11 cellular contexts compared by ENCODE assay signal in genomic region chr19:15933761-15934331, GRCh38. TPM values are rescaled to one million over a fixed set of nuclear protein-coding genes. Genes with fewer than 3 reads are reported as not detected.
DNase-seq lines count a peak whose midpoint lies in the region; ATAC-seq and TF ChIP-seq lines count a peak whose summit lies in the region.
"Not testable (repeated sequence)": the region's sequence is repeated elsewhere in the genome, so short reads cannot be mapped to it uniquely, and the experiment has no call there.
"Had no signal": no experiment of that assay in that cellular context is flagged by ENCODE, and none has a peak within 500 bp of the region (broad histone marks: within the 10 kb centered on the region; RNA-seq: fewer than 3 reads in every experiment).

No MANE protein-coding gene starts in this region.

- H3K9me2 ChIP-seq in HCT116 (ENCODE audit: insufficient read depth), result not testable (repeated sequence)

- H3K9me3 Mint-ChIP-seq in activated T-cell treated with anti-CD3 and anti-CD28 coated beads, Interleukin-2, amount 50 U/mL, for 24 hours, result not testable (repeated sequence)

- BruUV-seq in HCT116 (replicated peaks; lab: Mats Ljungman, UMichigan), result TSS peak; percentile 89

- H3K27me3 ChIP-seq in HCT116 (ENCODE audit: insufficient read depth, low read length); ascending aorta: not testable (repeated sequence)

- peak overlapping the region; percentile 72 for H3K9ac ChIP-seq in HCT116 (ENCODE audit: low read length)

- RAD21 ChIA-PET in HCT116 (lab: Charles Lee; ENCODE audit: low non-redundant PET in 1 of 2, low total read pairs in 2 of 2, uncharacterized antibody in 2 of 2, unreplicated experiment in 2 of 2), result not testable (repeated sequence)

- peak overlapping the region; percentile 96 for H3K4me2 ChIP-seq in HCT116 (ENCODE audit: low read length)

- TF ChIP-seq POLR2A in HCT116 (IDR thresholded peaks at IDR 0.05; ENCODE audit: borderline replicate concordance, extremely low read depth, insufficient read depth, insufficient read length), result not testable (repeated sequence)

- peaks cover 21 to 29% of the 10 kb centered on the region in 2 experiments for H3K4me1 ChIP-seq in HCT116 (ENCODE audit: control insufficient read depth in 1 of 2, insufficient read depth in 2 of 2, low read length in 2 of 2)
- not testable (repeated sequence) for H3K4me1 ChIP-seq in ascending aorta

- intact Hi-C loops in HCT116 (cut with micrococcal nuclease); ascending aorta (cut with DNase I): not testable (repeated sequence)

- peak overlapping the region; percentile 83 for H3K27ac Mint-ChIP-seq in activated T-cell treated with anti-CD3 and anti-CD28 coated beads, Interleukin-2, amount 50 U/mL, for 24 hours

- TF ChIP-seq CTCF in HCT116 (IDR thresholded peaks at IDR 0.05 in 2 of 3, conservative IDR thresholded peaks at IDR 0.05 in 1 of 3; ENCODE audit: borderline replicate concordance in 1 of 3, insufficient read depth in 1 of 3, low read depth in 2 of 3, low read length in 2 of 3); ascending aorta (IDR thresholded peaks at IDR 0.05): not testable (repeated sequence)

- CTCF ChIA-PET in HCT116 (lab: Charles Lee), result interaction anchor here (1.4 kb wide), 1 partner anchor 123 kb away, joined by 4 read pairs; no protein-coding TSS in a partner anchor

- peak overlapping the region; percentile 93 for H3K27ac ChIP-seq in HCT116 (ENCODE audit: low read depth, low read length)
- peak overlapping the region; percentile 17 to 69 for H3K27ac ChIP-seq in ascending aorta
- H3K27ac ChIP-seq in epithelial cell of prostate, result peak overlapping the region; percentile 82

- not testable (repeated sequence) for H3K36me3 ChIP-seq in HCT116 (ENCODE audit: control insufficient read depth in 1 of 2, insufficient read depth in 2 of 2, low read length in 2 of 2)
- H3K36me3 ChIP-seq in ascending aorta, result peaks cover 0 to 16% of the 10 kb centered on the region in 2 donors

- DNase-seq in HCT116 (ENCODE audit: low read depth, low spot score); activated T-cell treated with anti-CD3 and anti-CD28 coated beads, Interleukin-2, amount 50 U/mL, for 24 hours; epithelial cell of prostate (ENCODE audit: low read depth, low spot score): not testable (repeated sequence)
- DNase-seq in activated CD4-positive, alpha-beta T cell treated with anti-CD3 and anti-CD28 coated beads for 48 hours, result peak; percentile 52
- DNase-seq in ascending aorta (ENCODE audit: low spot score in 2 of 2), result peak in 1 of 2 donors; percentile 73
- DNase-seq in midbrain (lab: John Stamatoyannopoulos, UW), result peak; percentile 31
- DNase-seq in stimulated activated CD4-positive, alpha-beta T cell treated with anti-CD3 and anti-CD28 coated beads, Interleukin-15, amount 100 ng/mL, for 48 hours (ENCODE audit: low read depth in 2 of 2), result peak; percentile 9 to 23

- H2AFZ ChIP-seq in HCT116 (ENCODE audit: low read depth, low read length, poor library complexity, severe bottlenecking), result not testable (repeated sequence)

- H3K4me3 ChIP-seq in HCT116 (replicated peaks in 1 of 2; ENCODE audit: low read depth in 1 of 2, low read length in 2 of 2), result peak overlapping the region; percentile 52 to 73
- peak overlapping the region; percentile 4 to 7 for H3K4me3 ChIP-seq in ascending aorta

- H4K20me1 ChIP-seq in HCT116 (ENCODE audit: insufficient read depth), result not testable (repeated sequence)

- not testable (repeated sequence) for H3K4me1 Mint-ChIP-seq in activated T-cell treated with anti-CD3 and anti-CD28 coated beads, Interleukin-2, amount 50 U/mL, for 24 hours (ENCODE audit: low read depth)

- not testable (repeated sequence) for H3K79me2 ChIP-seq in HCT116 (ENCODE audit: insufficient read depth, low read length)

- H3K4me3 Mint-ChIP-seq in activated T-cell treated with anti-CD3 and anti-CD28 coated beads, Interleukin-2, amount 50 U/mL, for 24 hours, result not testable (repeated sequence)

- H3K36me3 Mint-ChIP-seq in activated T-cell treated with anti-CD3 and anti-CD28 coated beads, Interleukin-2, amount 50 U/mL, for 24 hours (ENCODE audit: low read depth), result not testable (repeated sequence)

- not testable (repeated sequence) for H3K9me3 ChIP-seq in HCT116 (ENCODE audit: control insufficient read depth in 1 of 2, insufficient read depth in 1 of 2, low read depth in 1 of 2, low read length in 2 of 2); ascending aorta

- not testable (repeated sequence) for TF ChIP-seq RAD21 in HCT116 (IDR thresholded peaks at IDR 0.05; ENCODE audit: low read depth)

- POLR2A ChIA-PET in HCT116 (lab: Charles Lee), result not testable (repeated sequence)

- H3K27me3 Mint-ChIP-seq in activated T-cell treated with anti-CD3 and anti-CD28 coated beads, Interleukin-2, amount 50 U/mL, for 24 hours, result peaks cover 12% of the 10 kb centered on the region

- ATAC-seq in HCT116, result not testable (repeated sequence)

RNA-seq across cellular contexts. Expression of gene CYP4F11, which starts 0.5 kb away (rescaled TPM):
- total RNA-seq in HCT116 (2021; ENCODE audit: unreplicated experiment) (17.9 TPM), ascending aorta (0.75 TPM)
- polyA plus RNA-seq in HCT116 (2012), result 27.0 and 29.9 TPM in 2 replicates
- total RNA-seq: CD4-positive, alpha-beta T cell; RPMI7951 had no signal

RNA-seq across cellular contexts. Expression of gene OR10H4, which starts 15.0 kb away (rescaled TPM):
- total RNA-seq in HCT116 (2021; ENCODE audit: unreplicated experiment), result not detected
- polyA plus RNA-seq in HCT116 (2012), result not detected in 2 replicates
- not detected for total RNA-seq in ascending aorta
- total RNA-seq: CD4-positive, alpha-beta T cell; M059J; OCI-LY7; RPMI7951 had no signal

RNA-seq across cellular contexts. Expression of gene CYP4F2, which starts 36.0 kb away (rescaled TPM):
- 1.1 TPM for total RNA-seq in HCT116 (2021; ENCODE audit: unreplicated experiment)
- 1.4 and 1.5 TPM in 2 replicates for polyA plus RNA-seq in HCT116 (2012)
- total RNA-seq in ascending aorta, result 83.0 TPM
- total RNA-seq: CD4-positive, alpha-beta T cell; OCI-LY7; RPMI7951 had no signal

Comparison
In these comparisons a context has a peak if more than half of its experiments do, and no peak if none do; other contexts are left out.
1. H3K27ac ChIP-seq: peak in every context shown above with its lines; median percentile 93 in HCT116; 82 in epithelial cell of prostate; 43 in ascending aorta.
2. RNA of gene CYP4F11, which starts 0.5 kb away (total RNA-seq): 17.9 TPM in HCT116 (single experiment); 0.75 TPM in ascending aorta (single experiment); every median in the first group is over 10 times any median in the second.
3. RNA of gene CYP4F2, which starts 36.0 kb away (total RNA-seq): 83.0 TPM in ascending aorta (single experiment); 1.1 TPM in HCT116 (single experiment); every median in the first group is over 10 times any median in the second.